ENCODE assay signal across 6 cellular contexts in the genomic region with DNA sequence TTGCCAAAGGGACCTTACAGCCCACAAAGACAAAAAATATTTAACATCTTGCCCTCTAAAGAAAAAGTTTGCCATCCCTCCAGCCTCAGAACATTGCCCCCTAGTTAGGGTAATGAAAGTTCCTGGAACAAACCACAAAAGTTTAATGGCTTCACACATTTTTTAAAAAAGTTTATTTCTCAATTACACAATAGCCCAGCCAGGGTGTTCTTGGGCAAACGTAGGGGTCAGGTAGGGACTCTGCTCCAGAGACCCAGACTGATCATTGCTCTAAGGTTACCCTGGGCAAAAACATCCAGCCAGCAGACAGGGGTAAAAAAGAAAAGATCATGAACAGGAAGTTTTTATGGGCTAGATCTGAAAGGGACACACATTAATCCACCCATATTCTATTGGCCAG. TPM values are rescaled to one million over a fixed set of nuclear protein-coding genes. Genes with fewer than 3 reads are reported as not detected.
"Had no signal": no experiment of that assay in that cellular context is flagged by ENCODE, and none has a peak within 500 bp of the region (broad histone marks: within the 10 kb centered on the region; RNA-seq: fewer than 3 reads in every experiment).

No MANE protein-coding gene starts in this region.

- H3K27ac Mint-ChIP-seq: GM23338, H9, IgD-negative memory B cell had no signal

- DNase-seq: H9, HCEC 1CT, KBM-7 had no signal

- ATAC-seq: GM23338 had no signal

- H2AFZ ChIP-seq: GM23338 had no signal

- H3K4me3 ChIP-seq: GM23338 had no signal

- H3K9me3 Mint-ChIP-seq: GM23338, H9, IgD-negative memory B cell had no signal

- H3K4me3 Mint-ChIP-seq: GM23338, H9, IgD-negative memory B cell had no signal

- H3K36me3 Mint-ChIP-seq: IgD-negative memory B cell had no signal

- H3K4me2 ChIP-seq: GM23338 had no signal

RNA-seq across cellular contexts. Expression of gene ISM1, which starts 4.5 kb away (rescaled TPM):
- total RNA-seq: HT-29 had no signal
